1 cellular context compared by ENCODE assay signal in the genomic region with DNA sequence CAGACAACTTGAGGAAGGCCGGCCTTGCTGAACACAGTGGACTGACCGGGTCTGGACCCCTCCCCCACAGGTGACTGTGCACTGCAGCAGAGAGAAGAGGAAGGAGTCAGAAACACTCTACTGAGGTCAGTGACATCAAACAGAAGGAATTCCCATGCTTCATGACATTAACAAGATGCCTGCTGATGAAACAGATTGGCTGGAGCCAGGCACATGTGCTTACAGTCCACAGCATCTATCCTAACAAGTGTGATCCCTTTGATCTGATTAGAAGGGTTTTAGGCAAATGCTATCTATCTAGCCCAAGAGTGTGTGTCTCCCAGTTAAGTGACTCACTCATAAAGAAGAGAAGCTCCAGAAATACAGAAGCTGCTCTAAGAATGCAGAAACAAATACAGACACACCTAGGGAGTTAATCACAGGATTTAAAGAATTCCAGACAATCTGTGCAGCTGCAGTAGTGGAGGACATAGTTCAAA.
TF ChIP-seq lines count a peak whose summit lies in the region.

No MANE protein-coding gene starts in this region.

TF ChIP-seq in A549, 52 proteins besides CTCF, POLR2A, EP300 and RAD21 (continued from another document):
- TF ChIP-seq, protein P1, sequence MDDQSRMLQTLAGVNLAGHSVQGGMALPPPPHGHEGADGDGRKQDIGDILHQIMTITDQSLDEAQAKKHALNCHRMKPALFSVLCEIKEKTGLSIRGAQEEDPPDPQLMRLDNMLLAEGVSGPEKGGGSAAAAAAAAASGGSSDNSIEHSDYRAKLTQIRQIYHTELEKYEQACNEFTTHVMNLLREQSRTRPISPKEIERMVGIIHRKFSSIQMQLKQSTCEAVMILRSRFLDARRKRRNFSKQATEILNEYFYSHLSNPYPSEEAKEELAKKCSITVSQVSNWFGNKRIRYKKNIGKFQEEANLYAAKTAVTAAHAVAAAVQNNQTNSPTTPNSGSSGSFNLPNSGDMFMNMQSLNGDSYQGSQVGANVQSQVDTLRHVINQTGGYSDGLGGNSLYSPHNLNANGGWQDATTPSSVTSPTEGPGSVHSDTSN (IDR thresholded peaks at IDR 0.05) = 0 out of 2 replicates have a peak, but pooled peaks have one; percentile 29
- TF ChIP-seq TFCP2L1 (CRISPR knock-in tag; IDR thresholded peaks at IDR 0.05) (no peak), HOXA7 (CRISPR knock-in tag; IDR thresholded peaks at IDR 0.05) (no peak), USF2 (IDR thresholded peaks at IDR 0.05) (peak; percentile 59; the same call in 1 of the 2 replicates)
TF ChIP-seq in A549: peak in this region for 10.
